8 cellular contexts compared by ENCODE assay signal in the genomic region with DNA sequence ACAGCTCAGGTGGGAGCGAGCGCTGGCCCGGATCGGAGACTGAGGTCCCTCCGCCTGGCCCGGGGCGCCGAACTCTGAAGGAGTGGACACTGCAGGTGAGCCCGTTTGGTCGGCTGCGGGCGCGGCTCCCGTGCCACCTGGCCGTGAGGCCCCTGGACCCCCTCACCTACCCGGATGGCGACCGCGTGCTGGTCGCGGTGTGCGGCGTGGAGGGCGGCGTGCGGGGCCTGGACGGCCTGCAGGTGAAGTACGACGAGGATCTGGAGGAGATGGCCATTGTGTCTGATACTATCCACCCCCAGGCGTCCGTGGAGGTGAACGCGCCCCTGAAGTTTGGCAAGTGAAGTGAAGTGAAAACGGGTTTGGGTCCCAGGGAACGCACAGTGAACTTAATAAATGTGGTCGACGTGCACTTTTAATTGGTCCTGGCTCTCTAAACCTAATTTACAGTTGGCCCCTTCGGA. TPM values are rescaled to one million over a fixed set of nuclear protein-coding genes. Genes with fewer than 3 reads are reported as not detected.
A peak's percentile ranks its signal among the peaks of the same experiment; 100 is the strongest.
DNase-seq lines count a peak whose midpoint lies in the region; ATAC-seq and TF ChIP-seq lines count a peak whose summit lies in the region.
"Not testable (repeated sequence)": the region's sequence is repeated elsewhere in the genome, so short reads cannot be mapped to it uniquely, and the experiment has no call there.

No MANE protein-coding gene starts in this region.

- CTCF ChIA-PET in CD4-positive, alpha-beta T cell (lab: Charles Lee); activated naive CD4-positive, alpha-beta T cell treated with anti-CD3 and anti-CD28 coated beads, Interleukin-2, amount 10 ng/mL, durations not matched to agents 7 days and 5 days (lab: Charles Lee): not testable (repeated sequence)
- CTCF ChIA-PET in Panc1 (lab: Charles Lee): interaction anchor here (1.2 kb wide), 1 partner anchor 313 kb away, joined by 8 read pairs; no protein-coding TSS in a partner anchor

- intact Hi-C loops in CD4-positive, alpha-beta T cell (cut with DNase I, micrococcal nuclease): loop anchor here in 1 of 2 experiments (5.0 to 10.0 kb wide), 2 partner anchors 323 to 465 kb away; partner anchors contain the start of genes FBXL13 and SH2B2
- intact Hi-C loops in Panc1 (cut with micrococcal nuclease; ENCODE audit: unreplicated experiment): not testable (repeated sequence)

- H3K79me2 ChIP-seq in neural progenitor cell (ENCODE audit: low read depth): peaks cover 15% of the 10 kb centered on the region

- H3K27ac Mint-ChIP-seq in CD4-positive, alpha-beta T cell: peak overlapping the region; percentile 55
- peak overlapping the region; percentile 72 for H3K27ac Mint-ChIP-seq in activated naive CD4-positive, alpha-beta T cell treated with anti-CD3 and anti-CD28 coated beads, Interleukin-2, amount 10 ng/mL, durations not matched to agents 7 days and 5 days
- not testable (repeated sequence) for H3K27ac Mint-ChIP-seq in neural progenitor cell

- peak overlapping the region; percentile 91 for H2AFZ ChIP-seq in neural progenitor cell (replicated peaks)

- H3K4me3 Mint-ChIP-seq in CD4-positive, alpha-beta T cell: peak overlapping the region; percentile 90
- peak overlapping the region; percentile 69 for H3K4me3 Mint-ChIP-seq in activated naive CD4-positive, alpha-beta T cell treated with anti-CD3 and anti-CD28 coated beads, Interleukin-2, amount 10 ng/mL, durations not matched to agents 7 days and 5 days
- H3K4me3 Mint-ChIP-seq in neural progenitor cell: peak overlapping the region; percentile 92

- H3K4me1 ChIP-seq in Panc1 (ENCODE audit: control insufficient read depth, insufficient read depth, low read length); endocrine pancreas (ENCODE audit: control insufficient read depth, insufficient read depth, low read length); iPS-20b (ENCODE audit: insufficient read depth, low read length); neural progenitor cell: not testable (repeated sequence)
- H3K4me1 ChIP-seq in suprapubic skin: peaks cover 18% of the 10 kb centered on the region

- TF ChIP-seq EP300 in suprapubic skin (IDR thresholded peaks at IDR 0.05): not testable (repeated sequence)

- peak overlapping the region; percentile 86 for H3K4me2 ChIP-seq in neural progenitor cell

- not testable (repeated sequence) for H3K27me3 Mint-ChIP-seq in CD4-positive, alpha-beta T cell; activated naive CD4-positive, alpha-beta T cell treated with anti-CD3 and anti-CD28 coated beads, Interleukin-2, amount 10 ng/mL, durations not matched to agents 7 days and 5 days; neural progenitor cell (ENCODE audit: insufficient read depth, low read depth)

- H3K4me1 Mint-ChIP-seq in CD4-positive, alpha-beta T cell (ENCODE audit: low read depth): peaks cover 14% of the 10 kb centered on the region
- H3K4me1 Mint-ChIP-seq in activated naive CD4-positive, alpha-beta T cell treated with anti-CD3 and anti-CD28 coated beads, Interleukin-2, amount 10 ng/mL, durations not matched to agents 7 days and 5 days: peaks cover 23% of the 10 kb centered on the region
- H3K4me1 Mint-ChIP-seq in neural progenitor cell: peaks cover 20% of the 10 kb centered on the region

- not testable (repeated sequence) for H4K20me1 ChIP-seq in neural progenitor cell (ENCODE audit: low read depth)

- H3K4me3 ChIP-seq in HFF-Myc (replicated peaks; ENCODE audit: low read depth, low read length) (peak overlapping the region; percentile 65), Panc1 (ENCODE audit: low read depth in 2 of 2, low read length in 2 of 2) (peak overlapping the region; percentile 55 to 84), endocrine pancreas (ENCODE audit: control insufficient read depth, insufficient read depth, low read length) (peak overlapping the region; percentile 42), iPS-20b (ENCODE audit: low read length) (peak overlapping the region; percentile 82), neural progenitor cell (peak overlapping the region; percentile 64), suprapubic skin (peak overlapping the region; percentile 68)

- not testable (repeated sequence) for ATAC-seq in CD4-positive, alpha-beta T cell (ENCODE audit: poor library complexity)
- peak; percentile 14 for ATAC-seq in Panc1

- TF ChIP-seq CTCF in CD4-positive, alpha-beta T cell (IDR thresholded peaks at IDR 0.05); HFF-Myc (IDR thresholded peaks at IDR 0.05; ENCODE audit: low read depth, low read length, missing control alignments); Panc1 (IDR thresholded peaks at IDR 0.05); neural progenitor cell (IDR thresholded peaks at IDR 0.05); suprapubic skin (IDR thresholded peaks at IDR 0.05): not testable (repeated sequence)

- not testable (repeated sequence) for H3K27me3 ChIP-seq in CD4-positive, alpha-beta T cell (ENCODE audit: control insufficient read depth, insufficient read depth, low read length); Panc1 (ENCODE audit: control insufficient read depth, insufficient read depth, low read length); endocrine pancreas (ENCODE audit: control insufficient read depth, insufficient read depth, low read length); iPS-20b (ENCODE audit: insufficient read depth, low read length); neural progenitor cell; suprapubic skin

- H3F3A ChIP-seq in neural progenitor cell (ENCODE audit: low read depth): not testable (repeated sequence)

- H3K9me3 ChIP-seq in CD4-positive, alpha-beta T cell (ENCODE audit: control insufficient read depth, low read length); Panc1 (ENCODE audit: control insufficient read depth, insufficient read depth, low read depth, low read length); endocrine pancreas (ENCODE audit: control insufficient read depth, low read length); iPS-20b (ENCODE audit: insufficient read depth, low read depth, low read length); neural progenitor cell (ENCODE audit: low read depth); suprapubic skin: not testable (repeated sequence)

- WGBS in suprapubic skin: 12% methylated on average over 9 of the region's 38 CpGs

- in situ Hi-C loops in Panc1 (cut with HindIII; ENCODE audit: low pct_unique_long_range_greater_than_20kb, low sequenced_read_pairs): not testable (repeated sequence)

- BruUV-seq in Panc1 (replicated peaks; lab: Mats Ljungman, UMichigan): not testable (repeated sequence)

- not testable (repeated sequence) for H3K27ac ChIP-seq in CD4-positive, alpha-beta T cell (ENCODE audit: low read depth, low read length); iPS-20b (ENCODE audit: low read length)
- H3K27ac ChIP-seq in Panc1 (ENCODE audit: low read length) (peak overlapping the region; percentile 70), neural progenitor cell (peak overlapping the region; percentile 34), suprapubic skin (peak overlapping the region; percentile 74)

- H3K36me3 ChIP-seq in Panc1 (ENCODE audit: control insufficient read depth, insufficient read depth, low read length); endocrine pancreas (ENCODE audit: control insufficient read depth, insufficient read depth, low read length); iPS-20b (ENCODE audit: insufficient read depth, low read depth, low read length); neural progenitor cell; suprapubic skin: not testable (repeated sequence)

- POLR2A ChIA-PET in CD4-positive, alpha-beta T cell (lab: Charles Lee): interaction anchor here (1.1 to 1.4 kb wide), 2 partner anchors 326 to 400 kb away, joined by 5 to 19 read pairs; partner anchors contain the start of genes ARMC10, FBXL13 and NAPEPLD
- POLR2A ChIA-PET in Panc1 (lab: Charles Lee): not testable (repeated sequence)

- H3K9ac ChIP-seq in endocrine pancreas (ENCODE audit: control insufficient read depth, insufficient read depth, low read length): peak overlapping the region; percentile 72
- H3K9ac ChIP-seq in iPS-20b (ENCODE audit: low read depth, low read length): peak overlapping the region; percentile 73; the same call in 1 of the 2 replicates
- not testable (repeated sequence) for H3K9ac ChIP-seq in neural progenitor cell

- not testable (repeated sequence) for TF ChIP-seq POLR2A in suprapubic skin (IDR thresholded peaks at IDR 0.05)

- not testable (repeated sequence) for H3K9me3 Mint-ChIP-seq in CD4-positive, alpha-beta T cell; activated naive CD4-positive, alpha-beta T cell treated with anti-CD3 and anti-CD28 coated beads, Interleukin-2, amount 10 ng/mL, durations not matched to agents 7 days and 5 days; neural progenitor cell

- not testable (repeated sequence) for DNase-seq in CD4-positive, alpha-beta T cell; HFF-Myc (ENCODE audit: extremely low read depth, low read depth); Panc1 (ENCODE audit: low read depth, low spot score); activated naive CD4-positive, alpha-beta T cell treated with anti-CD3 and anti-CD28 coated beads, Interleukin-2, amount 10 ng/mL, durations not matched to agents 7 days and 5 days; neural progenitor cell (ENCODE audit: low spot score)
- DNase-seq in suprapubic skin (ENCODE audit: low spot score in 2 of 2): peak in 1 of 2 donors; percentile 80

- not testable (repeated sequence) for H3K36me3 Mint-ChIP-seq in CD4-positive, alpha-beta T cell (ENCODE audit: low read depth); activated naive CD4-positive, alpha-beta T cell treated with anti-CD3 and anti-CD28 coated beads, Interleukin-2, amount 10 ng/mL, durations not matched to agents 7 days and 5 days; neural progenitor cell

RNA-seq across cellular contexts. Expression of gene FAM185A, which starts 0.6 kb away (rescaled TPM):
- total RNA-seq in CD4-positive, alpha-beta T cell: 1 to 10 TPM; 4.5 to 4.9 TPM
- total RNA-seq in Panc1 (2021; ENCODE audit: unreplicated experiment) (8.9 TPM), neural progenitor cell (ENCODE audit: low replicate concordance) (16.6 and 19.9 TPM in 2 replicates), suprapubic skin (10 to 100 TPM; 12.4 to 41.9 (median 16.9) TPM)
- 5.7 TPM for polyA plus RNA-seq in Panc1 (2012; ENCODE audit: insufficient read length)
